ENCODE assay signal across 8 cellular contexts in genomic region chr17:48597775-48598631, GRCh38. TPM values are rescaled to one million over a fixed set of nuclear protein-coding genes. Genes with fewer than 3 reads are reported as not detected.
DNase-seq lines count a peak whose midpoint lies in the region; ATAC-seq and TF ChIP-seq lines count a peak whose summit lies in the region.

No MANE protein-coding gene starts in this region.

- H3F3A ChIP-seq in DOHH2 (ENCODE audit: control insufficient read depth, insufficient read depth) (no peaks in the 10 kb centered on the region), smooth muscle cell (ENCODE audit: low read depth) (peaks cover 18% of the 10 kb centered on the region)

- H3K9me3 ChIP-seq in DOHH2 (ENCODE audit: control insufficient read depth, insufficient read depth, low read length) (no peaks in the 10 kb centered on the region), iPS-15b (ENCODE audit: control insufficient read depth, insufficient read depth, low read length) (no peaks in the 10 kb centered on the region), smooth muscle cell (replicated peaks; ENCODE audit: low read depth) (no peaks in the 10 kb centered on the region), BE2C (no peaks in the 10 kb centered on the region)

- H3K79me2 ChIP-seq in DOHH2 (ENCODE audit: control insufficient read depth, low read length) (no peaks in the 10 kb centered on the region), smooth muscle cell (ENCODE audit: low read depth) (peaks cover 89% of the 10 kb centered on the region)

- H3K4me3 ChIP-seq in DOHH2 (ENCODE audit: low read length) (0 out of 2 replicates have a peak overlapping the region, but pooled peaks have one; percentile 20), iPS-15b (ENCODE audit: low read depth, low read length) (peak overlapping the region; percentile 20), smooth muscle cell (peak overlapping the region; percentile 57), BE2C (ENCODE audit: low read depth, low read length) (no peak overlapping the region)

- DNase-seq in smooth muscle cell (lab: John Stamatoyannopoulos, UW; ENCODE audit: unreplicated experiment) = no peak
- DNase-seq in stimulated activated CD4-positive, alpha-beta T cell treated with anti-CD3 and anti-CD28 coated beads, Interleukin-12 subunit alpha, Interleukin-12 subunit beta, amount 100 ng/mL, for 4 hours = no peak
- no peak for DNase-seq in cerebellar cortex (ENCODE audit: low spot score)
- no peak for DNase-seq in BE2C

- peaks cover 81% of the 10 kb centered on the region for H3K27me3 ChIP-seq in DOHH2 (ENCODE audit: control insufficient read depth, low read length)
- peaks cover 100% of the 10 kb centered on the region for H3K27me3 ChIP-seq in iPS-15b (ENCODE audit: control insufficient read depth, insufficient read depth, low read length)
- peaks cover 7% of the 10 kb centered on the region for H3K27me3 ChIP-seq in smooth muscle cell (ENCODE audit: low read depth)
- peaks cover 97% of the 10 kb centered on the region for H3K27me3 ChIP-seq in BE2C

- peak overlapping the region; percentile 49 to 90 (median 86) for H3K27ac Mint-ChIP-seq in IgD-negative memory B cell
- no peak overlapping the region for H3K27ac Mint-ChIP-seq in activated T-helper 17 cell treated with anti-CD3 and anti-CD28 coated beads, Interleukin-2, amount 50 U/mL, for 72 hours

- H3K36me3 Mint-ChIP-seq in IgD-negative memory B cell = no peaks in the 10 kb centered on the region
- no peaks in the 10 kb centered on the region for H3K36me3 Mint-ChIP-seq in activated T-helper 17 cell treated with anti-CD3 and anti-CD28 coated beads, Interleukin-2, amount 50 U/mL, for 72 hours (ENCODE audit: low read depth)

- peaks cover 16 to 25% (median 17%) of the 10 kb centered on the region in 3 donors for H3K4me1 Mint-ChIP-seq in IgD-negative memory B cell
- peaks cover 11% of the 10 kb centered on the region for H3K4me1 Mint-ChIP-seq in activated T-helper 17 cell treated with anti-CD3 and anti-CD28 coated beads, Interleukin-2, amount 50 U/mL, for 72 hours

- H3K4me1 ChIP-seq in DOHH2 (ENCODE audit: control insufficient read depth, low read length) (peaks cover 4% of the 10 kb centered on the region; the same call in 1 of the 2 replicates), iPS-15b (ENCODE audit: control insufficient read depth, insufficient read depth, low read length) (peaks cover 5% of the 10 kb centered on the region), smooth muscle cell (ENCODE audit: low read depth) (peaks cover 13% of the 10 kb centered on the region), BE2C (no peaks in the 10 kb centered on the region)

- H3K9me3 Mint-ChIP-seq in IgD-negative memory B cell = peaks cover 0 to 2% (median 0%) of the 10 kb centered on the region in 3 donors
- H3K9me3 Mint-ChIP-seq in activated T-helper 17 cell treated with anti-CD3 and anti-CD28 coated beads, Interleukin-2, amount 50 U/mL, for 72 hours = no peaks in the 10 kb centered on the region

- H4K20me1 ChIP-seq in DOHH2 (ENCODE audit: control insufficient read depth, insufficient read depth, low read depth, low read length) = peaks cover 3% of the 10 kb centered on the region; the same call in 1 of the 2 replicates
- peaks cover 91% of the 10 kb centered on the region for H4K20me1 ChIP-seq in smooth muscle cell (ENCODE audit: low read depth)

- no peaks in the 10 kb centered on the region for H3K9me2 ChIP-seq in DOHH2 (replicated peaks; ENCODE audit: control insufficient read depth, low read length)

- H3K4me2 ChIP-seq in DOHH2 (ENCODE audit: low read length) (peak overlapping the region; percentile 44), smooth muscle cell (peak overlapping the region; percentile 98)

- H3K27me3 Mint-ChIP-seq in IgD-negative memory B cell = peaks cover 77% of the 10 kb centered on the region
- peaks cover 67% of the 10 kb centered on the region for H3K27me3 Mint-ChIP-seq in activated T-helper 17 cell treated with anti-CD3 and anti-CD28 coated beads, Interleukin-2, amount 50 U/mL, for 72 hours

- WGBS in smooth muscle cell (ENCODE audit: low lambda C conversion rate) = 1% methylated on average over 67 of the region's 68 CpGs

- TF ChIP-seq CTCF in DOHH2 (IDR thresholded peaks at IDR 0.05; ENCODE audit: low read depth, low read length, poor library complexity, severe bottlenecking) (no peak), smooth muscle cell (IDR thresholded peaks at IDR 0.05; ENCODE audit: borderline replicate concordance, insufficient read depth, poor library complexity, severe bottlenecking) (no peak), BE2C (IDR thresholded peaks at IDR 0.05; ENCODE audit: low read depth, low read length) (no peak)

- no peak overlapping the region for H3K9ac ChIP-seq in iPS-15b (ENCODE audit: low read depth, low read length)
- H3K9ac ChIP-seq in smooth muscle cell (ENCODE audit: low read depth) = peak overlapping the region; percentile 69

- H3K27ac ChIP-seq in DOHH2 (ENCODE audit: low read depth, low read length) = no peak overlapping the region
- peak overlapping the region; percentile 79 for H3K27ac ChIP-seq in smooth muscle cell (ENCODE audit: low read depth)

- ATAC-seq in activated T-helper 17 cell treated with anti-CD3 and anti-CD28 coated beads, Interleukin-2, amount 50 U/mL, for 72 hours (replicated peaks) = peak; percentile 55

- no peak overlapping the region for H2AFZ ChIP-seq in smooth muscle cell (ENCODE audit: low read depth)

- peak overlapping the region; percentile 54 to 93 (median 82) for H3K4me3 Mint-ChIP-seq in IgD-negative memory B cell
- H3K4me3 Mint-ChIP-seq in activated T-helper 17 cell treated with anti-CD3 and anti-CD28 coated beads, Interleukin-2, amount 50 U/mL, for 72 hours = peak overlapping the region; percentile 67

- no peaks in the 10 kb centered on the region for H3K36me3 ChIP-seq in DOHH2 (ENCODE audit: control insufficient read depth, low read length)
- H3K36me3 ChIP-seq in iPS-15b (ENCODE audit: control insufficient read depth, insufficient read depth, low read length) = no peaks in the 10 kb centered on the region
- H3K36me3 ChIP-seq in smooth muscle cell (ENCODE audit: low read depth) = no peaks in the 10 kb centered on the region
- H3K36me3 ChIP-seq in BE2C = no peaks in the 10 kb centered on the region

RNA-seq across cellular contexts. Expression of gene HOXB5, which starts 4.4 kb away (rescaled TPM):
- not detected for polyA plus RNA-seq in IgD-negative memory B cell
- total RNA-seq in activated T-helper 17 cell treated with anti-CD3 and anti-CD28 coated beads, Interleukin-2, amount 50 U/mL, for 72 hours = not detected
- total RNA-seq in smooth muscle cell = 0.49 and 0.94 TPM in 2 replicates
- 1.4 and 1.8 TPM in 2 replicates for polyA plus RNA-seq in smooth muscle cell
- not detected for polyA plus RNA-seq in BE2C (2012; ENCODE audit: insufficient read depth, insufficient read length, low read depth)

RNA-seq across cellular contexts. Expression of gene HOXB6, which starts 6.8 kb away (rescaled TPM):
- polyA plus RNA-seq in IgD-negative memory B cell = not detected
- under 1 TPM; 0.37 to 0.39 TPM for total RNA-seq in activated T-helper 17 cell treated with anti-CD3 and anti-CD28 coated beads, Interleukin-2, amount 50 U/mL, for 72 hours
- 6.3 and 7.2 TPM in 2 replicates for total RNA-seq in smooth muscle cell
- polyA plus RNA-seq in smooth muscle cell = 9.3 and 10.3 TPM in 2 replicates
- polyA plus RNA-seq in BE2C (2012; ENCODE audit: insufficient read depth, insufficient read length, low read depth) = not detected

RNA-seq across cellular contexts. Expression of gene HOXB3, which starts 8.0 kb away (rescaled TPM):
- 0.34 TPM for polyA plus RNA-seq in IgD-negative memory B cell
- 1 to 10 TPM; 3.1 to 5.4 TPM for total RNA-seq in activated T-helper 17 cell treated with anti-CD3 and anti-CD28 coated beads, Interleukin-2, amount 50 U/mL, for 72 hours
- 5.1 and 9.1 TPM in 2 replicates for total RNA-seq in smooth muscle cell
- 2.8 and 4.4 TPM in 2 replicates for polyA plus RNA-seq in smooth muscle cell
- polyA plus RNA-seq in BE2C (2012; ENCODE audit: insufficient read depth, insufficient read length, low read depth) = not detected

RNA-seq across cellular contexts. Expression of gene HOXB7, which starts 12.8 kb away (rescaled TPM):
- polyA plus RNA-seq in IgD-negative memory B cell = not detected
- under 1 TPM in 1 of 2 donors, not detected in 1; 0.95 TPM for total RNA-seq in activated T-helper 17 cell treated with anti-CD3 and anti-CD28 coated beads, Interleukin-2, amount 50 U/mL, for 72 hours
- total RNA-seq in smooth muscle cell = 13.7 and 16.1 TPM in 2 replicates
- 29.7 and 33.4 TPM in 2 replicates for polyA plus RNA-seq in smooth muscle cell
- not detected for polyA plus RNA-seq in BE2C (2012; ENCODE audit: insufficient read depth, insufficient read length, low read depth)

RNA-seq across cellular contexts. Expression of gene HOXB8, which starts 17.1 kb away (rescaled TPM):
- not detected for polyA plus RNA-seq in IgD-negative memory B cell
- total RNA-seq in activated T-helper 17 cell treated with anti-CD3 and anti-CD28 coated beads, Interleukin-2, amount 50 U/mL, for 72 hours = not detected
- total RNA-seq in smooth muscle cell = 2.0 and 3.8 TPM in 2 replicates
- 0.15 and 0.94 TPM in 2 replicates for polyA plus RNA-seq in smooth muscle cell
- not detected for polyA plus RNA-seq in BE2C (2012; ENCODE audit: insufficient read depth, insufficient read length, low read depth)
